In genomic region chr17:39591958-39592954, GRCh38 we compare ENCODE assay signal across 8 cellular contexts. TPM values are rescaled to one million over a fixed set of nuclear protein-coding genes. Genes with fewer than 3 reads are reported as not detected.
DNase-seq lines count a peak whose midpoint lies in the region; TF ChIP-seq lines count a peak whose summit lies in the region.

No MANE protein-coding gene starts in this region.

- H3K27me3 Mint-ChIP-seq in progenitor cell of endocrine pancreas = peaks cover 94% of the 10 kb centered on the region

- H3K27ac Mint-ChIP-seq in progenitor cell of endocrine pancreas = no peak overlapping the region

- H3K36me3 Mint-ChIP-seq in progenitor cell of endocrine pancreas (ENCODE audit: insufficient read depth) = peaks cover 1% of the 10 kb centered on the region

- H3K4me1 Mint-ChIP-seq in progenitor cell of endocrine pancreas (ENCODE audit: low read depth) = no peaks in the 10 kb centered on the region

- no peaks in the 10 kb centered on the region for H3K9me3 Mint-ChIP-seq in progenitor cell of endocrine pancreas (ENCODE audit: low read depth)

- DNase-seq in SIG-M5 treated with dmso at 0.1 percent for 504 hours (lab: John Stamatoyannopoulos, UW; ENCODE audit: unreplicated experiment) (peak; percentile 27), SIG-M5 (lab: John Stamatoyannopoulos, UW) (no peak), NCI-H526 treated with DMSO at 0.1 percent for 48 hours (lab: John Stamatoyannopoulos, UW) (peak; percentile 18), ecto neural progenitor cell (ENCODE audit: low spot score) (peak; percentile 85), progenitor cell of endocrine pancreas (ENCODE audit: low spot score, unreplicated experiment) (peak; percentile 70), NCI-H345 (lab: John Stamatoyannopoulos, UW) (no peak), NCI-H345 treated with DMSO at 0.1 percent for 48 hours (lab: John Stamatoyannopoulos, UW; ENCODE audit: unreplicated experiment) (no peak)
- no peak for DNase-seq in stimulated activated CD4-positive, alpha-beta T cell treated with anti-CD3 and anti-CD28 coated beads, Interleukin-4, amount 100 ng/mL, for 4 hours

- no peak overlapping the region for H3K4me3 Mint-ChIP-seq in progenitor cell of endocrine pancreas (ENCODE audit: low read depth)

- no peak for TF ChIP-seq CTCF in progenitor cell of endocrine pancreas (IDR thresholded peaks at IDR 0.05; ENCODE audit: unreplicated experiment)

RNA-seq across cellular contexts. Expression of gene NEUROD2, which starts 15.5 kb away (rescaled TPM):
- not detected in 2 replicates for total RNA-seq in progenitor cell of endocrine pancreas

RNA-seq across cellular contexts. Expression of gene PPP1R1B, which starts 34.5 kb away (rescaled TPM):
- 0.89 TPM in 1 of 2 replicates, not detected in the other for total RNA-seq in progenitor cell of endocrine pancreas

RNA-seq across cellular contexts. Expression of gene STARD3, which starts 44.7 kb away (rescaled TPM):
- 57.0 and 62.5 TPM in 2 replicates for total RNA-seq in progenitor cell of endocrine pancreas

Comparison
In these comparisons a context has a peak if more than half of its experiments do, and no peak if none do; other contexts are left out.
1. DNase-seq: peak in SIG-M5 treated with dmso at 0.1 percent for 504 hours (single experiment), NCI-H526 treated with DMSO at 0.1 percent for 48 hours (single experiment), ecto neural progenitor cell (single experiment) and progenitor cell of endocrine pancreas (single experiment); none in SIG-M5 (single experiment), NCI-H345 (single experiment), stimulated activated CD4-positive, alpha-beta T cell treated with anti-CD3 and anti-CD28 coated beads, Interleukin-4, amount 100 ng/mL, for 4 hours (0 of 2) and NCI-H345 treated with DMSO at 0.1 percent for 48 hours (single experiment).